ENCODE assay signal across 9 cellular contexts in the genomic region with DNA sequence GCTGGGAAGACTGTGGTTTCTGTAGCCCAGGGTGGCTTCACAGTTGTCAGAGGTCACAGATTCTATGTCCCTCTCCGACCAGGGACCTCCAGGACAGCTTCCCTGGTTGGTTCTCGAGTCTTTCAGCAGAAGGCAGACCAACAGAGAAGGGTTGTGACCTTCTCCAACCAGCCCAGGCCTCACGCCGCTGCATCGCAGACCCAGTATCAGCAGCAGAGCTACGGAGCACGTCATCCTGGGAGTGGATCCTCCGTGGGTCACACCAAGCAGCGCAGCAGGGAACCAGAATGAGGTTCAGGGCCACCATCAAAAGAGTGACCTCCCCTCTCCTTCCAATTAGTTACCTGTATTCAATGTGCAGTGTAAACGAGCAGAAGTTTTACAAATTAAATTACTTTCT.
"Had no signal": no experiment of that assay in that cellular context is flagged by ENCODE, and none has a peak within 500 bp of the region (broad histone marks: within the 10 kb centered on the region; RNA-seq: fewer than 3 reads in every experiment).

No MANE protein-coding gene starts in this region.

- H3K4me3 ChIP-seq: coronary artery, left lung, skin epidermis, tibial artery had no signal

- H3K27me3 Mint-ChIP-seq: activated T-cell treated with anti-CD3 and anti-CD28 coated beads, Interleukin-2, amount 50 U/mL, for 24 hours had no signal

- H3K4me3 Mint-ChIP-seq: activated T-cell treated with anti-CD3 and anti-CD28 coated beads, Interleukin-2, amount 50 U/mL, for 24 hours had no signal

- ATAC-seq: left lung had no signal

- H3K9me3 ChIP-seq: tibial artery had no signal

- H3K4me1 ChIP-seq: left lung, parathyroid adenoma, tibial artery had no signal

- H3K27me3 ChIP-seq: left lung, tibial artery had no signal

- DNase-seq: activated T-cell treated with anti-CD3 and anti-CD28 coated beads, Interleukin-2, amount 50 U/mL, for 24 hours; central memory CD4-positive, alpha-beta T cell; effector CD4-positive, alpha-beta T cell; left lung; SHP77 treated with DMSO at 0.1 percent for 48 hours; tibial artery had no signal

- H3K27ac ChIP-seq: coronary artery, left lung, parathyroid adenoma, skin epidermis, tibial artery had no signal

- H3K27ac Mint-ChIP-seq: activated T-cell treated with anti-CD3 and anti-CD28 coated beads, Interleukin-2, amount 50 U/mL, for 24 hours had no signal
